Comparison of ENCODE assay signal across 3 cellular contexts in the genomic region with DNA sequence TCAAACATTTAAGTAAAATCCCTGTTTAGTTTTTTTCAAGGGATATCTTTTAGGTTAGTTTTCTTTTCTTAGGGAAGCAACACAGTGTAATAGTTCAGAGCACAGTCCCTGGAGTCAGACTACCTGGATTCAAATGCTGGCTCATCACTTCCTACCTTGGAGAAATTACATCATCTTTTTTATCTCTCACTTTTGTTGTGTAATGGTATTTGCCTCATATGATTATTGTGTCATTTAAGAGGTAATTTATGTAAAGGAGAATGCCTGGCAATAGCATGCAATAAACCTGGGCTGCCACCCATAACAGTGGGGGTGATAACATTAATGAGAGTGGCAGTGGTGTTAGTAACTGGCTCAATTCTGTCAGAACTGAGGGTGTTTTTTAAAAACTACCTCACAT.
TF ChIP-seq lines count a peak whose summit lies in the region.

No MANE protein-coding gene starts in this region.

TF ChIP-seq in A549, 52 proteins besides CTCF, POLR2A, EP300 and RAD21:
- no peak for TF ChIP-seq HOXB5 (CRISPR knock-in tag; IDR thresholded peaks at IDR 0.05)
- TF ChIP-seq MAFK (IDR thresholded peaks at IDR 0.05; ENCODE audit: partially characterized antibody) = peak; percentile 52

TF ChIP-seq in HEK293, 187 proteins besides CTCF, POLR2A, EP300 and RAD21:
- peak; percentile 63 for TF ChIP-seq SP7 (tag by site-specific recombination; IDR thresholded peaks at IDR 0.05)
- no peak for TF ChIP-seq ZFP3 (tag by site-specific recombination; IDR thresholded peaks at IDR 0.05; ENCODE audit: low read depth)

TF ChIP-seq in HepG2, 621 proteins besides CTCF, POLR2A, EP300 and RAD21:
- peak; percentile 49; the same call in 1 of the 2 replicates for TF ChIP-seq CEBPB (IDR thresholded peaks at IDR 0.05; ENCODE audit: borderline replicate concordance, low read depth, low read length)
- TF ChIP-seq ATF7 (IDR thresholded peaks at IDR 0.05) = peak; percentile 58; the same call in 1 of the 2 replicates
- no peak for TF ChIP-seq ATF7 (CRISPR knock-in tag; IDR thresholded peaks at IDR 0.05)
- TF ChIP-seq MAFF (IDR thresholded peaks at IDR 0.05; ENCODE audit: low read depth, low read length) = peak; percentile 46; the same call in 1 of the 2 replicates
- TF ChIP-seq, protein P1, sequence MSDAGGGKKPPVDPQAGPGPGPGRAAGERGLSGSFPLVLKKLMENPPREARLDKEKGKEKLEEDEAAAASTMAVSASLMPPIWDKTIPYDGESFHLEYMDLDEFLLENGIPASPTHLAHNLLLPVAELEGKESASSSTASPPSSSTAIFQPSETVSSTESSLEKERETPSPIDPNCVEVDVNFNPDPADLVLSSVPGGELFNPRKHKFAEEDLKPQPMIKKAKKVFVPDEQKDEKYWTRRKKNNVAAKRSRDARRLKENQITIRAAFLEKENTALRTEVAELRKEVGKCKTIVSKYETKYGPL (CRISPR knock-in tag; IDR thresholded peaks at IDR 0.05) = no peak
- TF ChIP-seq ZNF282 (IDR thresholded peaks at IDR 0.05; ENCODE audit: partially characterized antibody) = no peak
- TF ChIP-seq MAFK (conservative IDR thresholded peaks at IDR 0.05 in 1 of 2, IDR thresholded peaks at IDR 0.05 in 1 of 2; ENCODE audit: low read length in 2 of 2) = peak; percentile 57 to 61; a peak in 3 of 4 replicates
- TF ChIP-seq, protein P2, sequence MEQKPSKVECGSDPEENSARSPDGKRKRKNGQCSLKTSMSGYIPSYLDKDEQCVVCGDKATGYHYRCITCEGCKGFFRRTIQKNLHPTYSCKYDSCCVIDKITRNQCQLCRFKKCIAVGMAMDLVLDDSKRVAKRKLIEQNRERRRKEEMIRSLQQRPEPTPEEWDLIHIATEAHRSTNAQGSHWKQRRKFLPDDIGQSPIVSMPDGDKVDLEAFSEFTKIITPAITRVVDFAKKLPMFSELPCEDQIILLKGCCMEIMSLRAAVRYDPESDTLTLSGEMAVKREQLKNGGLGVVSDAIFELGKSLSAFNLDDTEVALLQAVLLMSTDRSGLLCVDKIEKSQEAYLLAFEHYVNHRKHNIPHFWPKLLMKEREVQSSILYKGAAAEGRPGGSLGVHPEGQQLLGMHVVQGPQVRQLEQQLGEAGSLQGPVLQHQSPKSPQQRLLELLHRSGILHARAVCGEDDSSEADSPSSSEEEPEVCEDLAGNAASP (CRISPR knock-in tag; IDR thresholded peaks at IDR 0.05; ENCODE audit: borderline replicate concordance) = no peak
